9 cellular contexts compared by ENCODE assay signal in the genomic region with DNA sequence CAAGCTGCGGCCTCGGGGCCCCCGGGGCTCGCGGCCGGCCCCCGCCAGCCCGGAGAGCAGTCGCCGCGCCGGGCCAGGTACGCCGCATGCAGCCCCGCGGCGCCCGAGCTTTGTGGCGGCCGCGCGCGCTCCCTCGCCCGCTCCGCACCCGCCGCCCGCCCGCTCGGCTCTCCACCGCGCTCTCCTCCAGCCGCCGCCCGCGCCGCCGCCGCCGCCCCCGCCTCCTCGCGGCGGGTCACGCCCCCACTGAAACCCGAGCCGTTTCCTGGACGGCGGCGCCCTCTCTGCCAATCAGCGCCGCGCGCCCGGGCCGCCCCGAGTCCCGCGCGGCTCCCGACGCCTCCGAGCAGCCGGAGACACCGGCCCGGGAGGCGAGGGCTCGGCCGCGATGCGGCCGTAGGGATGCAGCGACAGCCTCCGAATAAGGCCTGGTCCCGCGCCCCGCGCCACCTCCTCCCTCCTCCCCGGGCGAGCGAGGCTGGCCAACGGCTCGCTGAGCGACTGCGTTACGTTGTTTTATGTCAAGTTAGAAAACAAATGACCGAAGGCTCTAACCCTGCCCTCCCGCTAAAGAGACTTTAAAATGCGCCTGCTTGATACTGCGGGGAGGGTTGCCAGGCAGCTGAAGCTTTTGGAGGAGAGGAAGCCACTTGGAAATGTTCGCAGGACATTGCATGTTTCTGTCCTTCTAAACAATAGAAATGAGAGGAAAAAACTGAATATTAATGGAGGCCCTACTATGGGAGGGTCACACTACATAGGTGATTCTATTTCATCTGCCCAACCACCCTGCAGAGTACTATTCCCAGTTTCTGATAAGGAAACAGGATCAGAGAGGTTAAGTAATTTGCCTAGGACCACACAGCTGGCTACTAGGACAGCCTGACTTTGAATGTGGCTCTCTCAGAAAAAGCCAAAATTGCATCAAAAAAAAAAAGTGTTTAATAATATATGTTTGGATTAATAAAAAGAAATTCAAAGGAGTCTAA. TPM values are rescaled to one million over a fixed set of nuclear protein-coding genes. Genes with fewer than 3 reads are reported as not detected.
DNase-seq lines count a peak whose midpoint lies in the region; ATAC-seq and TF ChIP-seq lines count a peak whose summit lies in the region.
"Had no signal": no experiment of that assay in that cellular context is flagged by ENCODE, and none has a peak within 500 bp of the region (broad histone marks: within the 10 kb centered on the region; RNA-seq: fewer than 3 reads in every experiment).

A gene (minus strand): TSS at position 184 of the 989 bp plus-strand sequence. CDS start 4,627 bp downstream, outside the sequence.

- no peak within 1 kb of the TSS for H4K91ac ChIP-seq in H9 (ENCODE audit: insufficient read length, low read depth, low read length)

- H2BK20ac ChIP-seq in H9 (ENCODE audit: low read depth, low read length, poor library complexity, severe bottlenecking): no peak within 1 kb of the TSS

- H3K56ac ChIP-seq in H9 (ENCODE audit: insufficient read length, low read depth, low read length): no peak within 1 kb of the TSS

- H3K23me2 ChIP-seq in H9 (ENCODE audit: insufficient read length, low read depth, low read length, poor library complexity, severe bottlenecking): peaks cover 4% of the 10 kb centered on the region

- H3K4me1 Mint-ChIP-seq in H9: peaks cover 53 to 54% of the 10 kb centered on the region in 2 experiments

- no peak within 1 kb of the TSS for H2AK5ac ChIP-seq in H9 (ENCODE audit: insufficient read length, low read length)

- H2BK15ac ChIP-seq in H9 (ENCODE audit: low read depth, low read length): no peak within 1 kb of the TSS

- no peak within 1 kb of the TSS for H2BK12ac ChIP-seq in H9 (ENCODE audit: insufficient read length, low read depth, low read length)

- peaks cover 4% of the 10 kb centered on the region for H3K79me1 ChIP-seq in H9 (ENCODE audit: insufficient read depth, low read depth, low read length, poor library complexity, severe bottlenecking)

- H4K20me1 ChIP-seq in H9 (ENCODE audit: control insufficient read depth, insufficient read depth, insufficient read length): peaks cover 2% of the 10 kb centered on the region

- H3T11ph ChIP-seq in H9 (ENCODE audit: low read length): no peak within 1 kb of the TSS

- ATAC-seq in omental fat pad (ENCODE audit: low FRiP score) (peak; percentile 93), HG02610 (IDR thresholded peaks at IDR 0.05; ENCODE audit: unreplicated experiment) (no peak)

- peaks cover 11 to 27% (median 23%) of the 10 kb centered on the region in 3 experiments for H3K36me3 Mint-ChIP-seq in H9 (ENCODE audit: insufficient read depth in 1 of 3, low read depth in 3 of 3)

- DNase-seq in NCI-H187 (lab: John Stamatoyannopoulos, UW) (peak; percentile 26 to 54), NCI-H187 treated with DMSO at 0.1 percent for 48 hours (lab: John Stamatoyannopoulos, UW) (no peak), H9 (peak; percentile 88), NCI-H146 treated with DMSO at 0.1 percent for 48 hours (lab: John Stamatoyannopoulos, UW; ENCODE audit: unreplicated experiment) (peak; percentile 81), adipocyte (ENCODE audit: low read depth) (peak; percentile 66), cardiac muscle cell (ENCODE audit: low read depth in 1 of 2, low spot score in 1 of 2) (peak; percentile 82 to 96), omental fat pad (ENCODE audit: low spot score) (no peak)

- no CpG with 5 or more reads among the region's 92 CpGs for WGBS in H9 (ENCODE audit: extremely low coverage, insufficient read length, low lambda C conversion rate)

- H3K18ac ChIP-seq in H9 (ENCODE audit: insufficient read length, low read depth, low read length): peak within 1 kb of the TSS; percentile 41

- peak within 1 kb of the TSS; percentile 75 for H3K4me2 ChIP-seq in H9 (ENCODE audit: insufficient read depth, insufficient read length, low read length)

- peaks cover 17% of the 10 kb centered on the region; the same call in 1 of the 2 replicates for H3K79me2 ChIP-seq in H9 (ENCODE audit: insufficient read depth, low read length)

- H3K9ac ChIP-seq in H9 (ENCODE audit: extremely low read depth, insufficient read length, low read length) (peak within 1 kb of the TSS; percentile 83), adipocyte (ENCODE audit: low read length) (peak within 1 kb of the TSS; percentile 34)

- peaks cover 2 to 3% of the 10 kb centered on the region in 2 experiments; a peak in 4 of 5 replicates for H3K9me3 Mint-ChIP-seq in H9
- H3K9me3 Mint-ChIP-seq: CD4-positive, alpha-beta T cell had no signal

- peaks cover 10% of the 10 kb centered on the region for H3K4me1 ChIP-seq in H9 (ENCODE audit: insufficient read depth, low read length)
- H3K4me1 ChIP-seq in adipocyte (ENCODE audit: control insufficient read depth, insufficient read depth, low read length): peaks cover 7% of the 10 kb centered on the region
- peaks cover 32% of the 10 kb centered on the region for H3K4me1 ChIP-seq in cardiac muscle cell (ENCODE audit: low read depth)

- H2BK5ac ChIP-seq in H9 (ENCODE audit: insufficient read length, low read length): no peak within 1 kb of the TSS

- peak within 1 kb of the TSS; percentile 78 for H3K14ac ChIP-seq in H9 (ENCODE audit: insufficient read depth, low read length)

- H3K36me3 ChIP-seq in adipocyte (ENCODE audit: control insufficient read depth, insufficient read depth, low read length, severe bottlenecking): no peaks in the 10 kb centered on the region
- H3K36me3 ChIP-seq in cardiac muscle cell: no peaks in the 10 kb centered on the region

- no peak within 1 kb of the TSS for H4K5ac ChIP-seq in H9 (ENCODE audit: insufficient read length, low read depth, low read length)

- H3K4me3 Mint-ChIP-seq in H9: peak within 1 kb of the TSS; percentile 88 to 98

- peak within 1 kb of the TSS; percentile 74 for H3K4me3 ChIP-seq in adipocyte (ENCODE audit: low read length)
- H3K4me3 ChIP-seq in cardiac muscle cell: peak within 1 kb of the TSS; percentile 50

- H3K27ac ChIP-seq in H9 (ENCODE audit: insufficient read length, low read depth, low read length) (peak within 1 kb of the TSS; percentile 98), cardiac muscle cell (peak within 1 kb of the TSS; percentile 86)

- H2BK120ac ChIP-seq in H9 (ENCODE audit: low read depth, low read length, poor library complexity, severe bottlenecking): no peak within 1 kb of the TSS

- H2AFZ ChIP-seq in H9 (ENCODE audit: low read length): no peak within 1 kb of the TSS

- no peaks in the 10 kb centered on the region for H3K9me3 ChIP-seq in H9 (ENCODE audit: control insufficient read depth, low read depth, low read length)
- H3K9me3 ChIP-seq in adipocyte (ENCODE audit: control insufficient read depth, low read length): no peaks in the 10 kb centered on the region
- H3K9me3 ChIP-seq in cardiac muscle cell (ENCODE audit: low read depth): no peaks in the 10 kb centered on the region

- peaks cover 6% of the 10 kb centered on the region for H3K27me3 Mint-ChIP-seq in H9 (ENCODE audit: low read depth)

- no peak within 1 kb of the TSS for H4K8ac ChIP-seq in H9 (replicated peaks; ENCODE audit: insufficient read length, low read depth, low read length)

- H3K23ac ChIP-seq in H9 (ENCODE audit: insufficient read length, low read depth, low read length): no peak within 1 kb of the TSS

- no peak within 1 kb of the TSS for H3K4ac ChIP-seq in H9 (ENCODE audit: low read depth, low read length)

- H3K27me3 ChIP-seq in H9 (ENCODE audit: insufficient read depth, low read length) (no peaks in the 10 kb centered on the region), adipocyte (replicated peaks; ENCODE audit: control insufficient read depth, insufficient read depth, low read length) (peaks cover 48% of the 10 kb centered on the region), cardiac muscle cell (no peaks in the 10 kb centered on the region)

- peak within 1 kb of the TSS; percentile 93 to 95 (median 94) for H3K27ac Mint-ChIP-seq in H9
- H3K27ac Mint-ChIP-seq: CD4-positive, alpha-beta T cell had no signal

- TF ChIP-seq CTCF in H9 (conservative IDR thresholded peaks at IDR 0.05): no peak
- TF ChIP-seq CTCF in cardiac muscle cell (IDR thresholded peaks at IDR 0.05; ENCODE audit: low read depth, low read length): no peak
- TF ChIP-seq CTCF in omental fat pad (IDR thresholded peaks at IDR 0.05): no peak

RNA-seq across cellular contexts. Expression of the gene that starts here (rescaled TPM):
- total RNA-seq in H9 (2021): 133 and 135 TPM in 2 replicates
- 47.1 and 50.6 TPM in 2 replicates for total RNA-seq in cardiac muscle cell
- polyA plus RNA-seq in cardiac muscle cell: 47.5 and 51.3 TPM in 2 replicates
- total RNA-seq in omental fat pad: 1 to 10 TPM; 2.0 to 8.4 (median 2.4) TPM

Comparison
In these comparisons a context has a peak if more than half of its experiments do, and no peak if none do; other contexts are left out.
1. DNase-seq: peak in NCI-H187 (2 of 2), H9 (single experiment), NCI-H146 treated with DMSO at 0.1 percent for 48 hours (single experiment), adipocyte (single experiment) and cardiac muscle cell (2 of 2); none in NCI-H187 treated with DMSO at 0.1 percent for 48 hours (single experiment) and omental fat pad (single experiment).